ENCODE assay signal across 8 cellular contexts in genomic region chr7:4882169-4882741, GRCh38. TPM values are rescaled to one million over a fixed set of nuclear protein-coding genes. Genes with fewer than 3 reads are reported as not detected.
A peak's percentile ranks its signal among the peaks of the same experiment; 100 is the strongest.
DNase-seq lines count a peak whose midpoint lies in the region; ATAC-seq, FAIRE-seq and TF ChIP-seq lines count a peak whose summit lies in the region.

No MANE protein-coding gene starts in this region.

- peaks cover 10% of the 10 kb centered on the region for H3K4me1 Mint-ChIP-seq in activated naive CD8-positive, alpha-beta T cell treated with anti-CD3 and anti-CD28 coated beads for 36 hours

- H3K36me3 ChIP-seq in left ventricle myocardium inferior (peaks cover 8% of the 10 kb centered on the region), pancreas (no peaks in the 10 kb centered on the region)

- no peak for TF ChIP-seq CTCF in left ventricle myocardium inferior (IDR thresholded peaks at IDR 0.05; ENCODE audit: borderline replicate concordance)
- no peak for TF ChIP-seq CTCF in pancreas (IDR thresholded peaks at IDR 0.05)

- H3K4me3 Mint-ChIP-seq in activated naive CD8-positive, alpha-beta T cell treated with anti-CD3 and anti-CD28 coated beads for 36 hours, result peak overlapping the region; percentile 60

- H3K27me3 ChIP-seq in left ventricle myocardium inferior (ENCODE audit: low read depth), result peaks cover 32% of the 10 kb centered on the region
- H3K27me3 ChIP-seq in pancreas, result no peaks in the 10 kb centered on the region

- peaks cover 35% of the 10 kb centered on the region for H3K27me3 Mint-ChIP-seq in activated naive CD8-positive, alpha-beta T cell treated with anti-CD3 and anti-CD28 coated beads for 36 hours

- H3K27ac Mint-ChIP-seq in activated naive CD8-positive, alpha-beta T cell treated with anti-CD3 and anti-CD28 coated beads for 36 hours, result no peak overlapping the region

- peaks cover 40% of the 10 kb centered on the region for H3K4me1 ChIP-seq in left ventricle myocardium inferior
- peaks cover 0 to 7% (median 0%) of the 10 kb centered on the region in 3 donors for H3K4me1 ChIP-seq in pancreas

- DNase-seq in HCEC 1CT, result peak; percentile 43
- no peak for DNase-seq in activated naive CD8-positive, alpha-beta T cell treated with anti-CD3 and anti-CD28 coated beads for 36 hours
- DNase-seq in left ventricle myocardium inferior, result peak; percentile 72
- no peak for DNase-seq in pancreas
- DNase-seq in NK-92 (lab: John Stamatoyannopoulos, UW; ENCODE audit: unreplicated experiment), result no peak
- DNase-seq in middle frontal gyrus (ENCODE audit: extremely low spot score, low spot score), result no peak

- H3K9me3 Mint-ChIP-seq in activated naive CD8-positive, alpha-beta T cell treated with anti-CD3 and anti-CD28 coated beads for 36 hours, result no peaks in the 10 kb centered on the region

- 25 to 44% methylated on average over 25 of the region's 25 CpGs for WGBS in pancreas, 2 donors

- intact Hi-C loops in left ventricle myocardium inferior (cut with micrococcal nuclease) (loop anchor here (5.0 kb wide), 1 partner anchor 55 kb away; no protein-coding TSS in a partner anchor), pancreas (cut with DNase I) (no loop called here)

- no peaks in the 10 kb centered on the region for H3K36me3 Mint-ChIP-seq in activated naive CD8-positive, alpha-beta T cell treated with anti-CD3 and anti-CD28 coated beads for 36 hours

- ATAC-seq in pancreas (peak in 3 of 4 donors; percentile 18 to 48 (median 23)), HG03520 (IDR thresholded peaks at IDR 0.05; ENCODE audit: unreplicated experiment) (no peak), GM18511 (IDR thresholded peaks at IDR 0.05; ENCODE audit: unreplicated experiment) (no peak)

- FAIRE-seq in pancreas (lab: Jason Lieb, UNC), result no peak

- H3K9me3 ChIP-seq in left ventricle myocardium inferior (replicated peaks) (no peaks in the 10 kb centered on the region), pancreas (no peaks in the 10 kb centered on the region)

- H3K27ac ChIP-seq in left ventricle myocardium inferior (replicated peaks), result peak overlapping the region; percentile 86
- H3K27ac ChIP-seq in pancreas, result peak overlapping the region in 1 of 4 donors; percentile 17

- H3K4me3 ChIP-seq in left ventricle myocardium inferior, result peak overlapping the region; percentile 85
- H3K4me3 ChIP-seq in pancreas, result peak overlapping the region in 2 of 4 donors; percentile 58 to 64

RNA-seq across cellular contexts. Expression of gene RADIL, which starts 1.3 kb away (rescaled TPM):
- total RNA-seq in activated naive CD8-positive, alpha-beta T cell treated with anti-CD3 and anti-CD28 coated beads for 36 hours, result under 1 TPM; 0.58 to 0.92 TPM
- total RNA-seq in left ventricle myocardium inferior (4.5 TPM), pancreas (10 to 100 TPM in 1 of 6 donors, 1 to 10 TPM in 4, under 1 TPM in 1; 0.58 to 10.0 (median 3.3) TPM)
- polyA plus RNA-seq in pancreas, result 10 to 100 TPM in 1 of 2 donors, 1 to 10 TPM in 1; 2.8 to 11.2 TPM

RNA-seq across cellular contexts. Expression of gene PAPOLB, which starts 20.4 kb away (rescaled TPM):
- under 1 TPM in 1 of 2 experiments, not detected in 1; 0.04 TPM for total RNA-seq in activated naive CD8-positive, alpha-beta T cell treated with anti-CD3 and anti-CD28 coated beads for 36 hours
- total RNA-seq in left ventricle myocardium inferior, result 0.05 TPM
- total RNA-seq in pancreas, result under 1 TPM in 3 of 6 donors, not detected in 3; 0.03 to 0.09 (median 0.05) TPM
- not detected for polyA plus RNA-seq in pancreas

Comparison
In these comparisons a context has a peak if more than half of its experiments do, and no peak if none do; other contexts are left out.
1. DNase-seq: peak in HCEC 1CT (single experiment) and left ventricle myocardium inferior (single experiment); none in activated naive CD8-positive, alpha-beta T cell treated with anti-CD3 and anti-CD28 coated beads for 36 hours (single experiment), pancreas (0 of 6), NK-92 (single experiment) and middle frontal gyrus (single experiment).
2. ATAC-seq: peak in pancreas (3 of 4); none in HG03520 (single experiment) and GM18511 (single experiment).